In the genomic region with DNA sequence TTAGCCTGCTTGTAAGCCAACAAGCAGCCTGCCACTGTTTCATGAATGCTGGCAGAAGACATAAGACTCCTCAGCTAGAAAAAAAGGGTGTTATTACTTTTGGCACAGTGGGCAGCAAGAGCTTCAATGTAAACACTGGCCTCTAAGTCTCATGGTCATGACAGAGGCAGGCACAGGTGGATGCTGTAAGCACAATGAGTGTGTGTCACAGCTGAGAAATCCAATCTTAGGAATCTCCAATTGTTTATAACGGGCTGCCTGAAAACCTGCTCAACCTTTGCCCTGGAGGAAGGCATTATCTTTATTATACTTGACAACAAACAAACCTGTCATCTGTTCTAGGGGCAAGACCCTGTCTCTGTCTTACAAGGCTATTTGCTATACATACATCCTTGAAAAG, we compare ENCODE assay signal across 32 cellular contexts.
"Had no signal": no experiment of that assay in that cellular context is flagged by ENCODE, and none has a peak within 500 bp of the region (broad histone marks: within the 10 kb centered on the region; RNA-seq: fewer than 3 reads in every experiment).

No MANE protein-coding gene starts in this region.

- DNase-seq: activated B cell treated with CpG ODN at 0.5 μM for 24 hours; activated CD4-positive, alpha-beta memory T cell treated with anti-CD3 and anti-CD28 coated beads, Interleukin-2, amount 10 ng/mL, durations not matched to agents 7 days and 5 days; activated CD4-positive, alpha-beta T cell treated with anti-CD3 and anti-CD28 coated beads for 4 hours; activated CD4-positive, CD25-positive, alpha-beta regulatory T cell treated with anti-CD3 and anti-CD28 coated beads, Interleukin-2, amount 50 U/mL, for 72 hours; activated CD8-positive, alpha-beta memory T cell treated with anti-CD3 and anti-CD28 coated beads for 24 hours; activated CD8-positive, alpha-beta memory T cell treated with anti-CD3 and anti-CD28 coated beads, Interleukin-2, amount 10 ng/mL, durations not matched to agents 7 days and 5 days; activated CD8-positive, alpha-beta memory T cell treated with anti-CD3 and anti-CD28 coated beads, Interleukin-2, amount 50 U/mL, for 48 hours; activated effector memory CD4-positive, alpha-beta T cell treated with Interleukin-2 at 50 U/mL for 16 hours; activated naive CD4-positive, alpha-beta T cell treated with anti-CD3 and anti-CD28 coated beads, Interleukin-2, amount 10 ng/mL, durations not matched to agents 7 days and 5 days; activated naive CD8-positive, alpha-beta T cell treated with anti-CD3 and anti-CD28 coated beads, Interleukin-2, amount 50 U/mL, for 24 hours; activated T-cell treated with anti-CD3 and anti-CD28 coated beads, Interleukin-2, amount 50 U/mL, for 48 hours; anterior cingulate cortex; central memory CD4-positive, alpha-beta T cell; NCI-H1092 treated with DMSO at 0.1 percent for 48 hours; NCI-H1417; NCI-H146; NCI-H187; NCI-H2029 treated with DMSO at 0.1 percent for 48 hours; NCI-H226; NCI-H446 treated with DMSO at 0.1 percent for 48 hours; NCI-H69; PC-9; SIG-M5; SW 1271; T-helper 1 cell; T-helper 2 cell; T-helper 9 cell had no signal

- H3K27ac Mint-ChIP-seq: activated B cell treated with CpG ODN at 0.5 μM for 24 hours; activated CD4-positive, alpha-beta memory T cell treated with anti-CD3 and anti-CD28 coated beads, Interleukin-2, amount 10 ng/mL, durations not matched to agents 7 days and 5 days; activated CD8-positive, alpha-beta memory T cell treated with anti-CD3 and anti-CD28 coated beads, Interleukin-2, amount 10 ng/mL, durations not matched to agents 7 days and 5 days; activated naive CD4-positive, alpha-beta T cell treated with anti-CD3 and anti-CD28 coated beads, Interleukin-2, amount 10 ng/mL, durations not matched to agents 7 days and 5 days; activated naive CD8-positive, alpha-beta T cell; activated naive CD8-positive, alpha-beta T cell treated with anti-CD3 and anti-CD28 coated beads, Interleukin-2, amount 50 U/mL, for 24 hours had no signal

- H3K27me3 Mint-ChIP-seq: activated B cell treated with CpG ODN at 0.5 μM for 24 hours; activated CD4-positive, alpha-beta memory T cell treated with anti-CD3 and anti-CD28 coated beads, Interleukin-2, amount 10 ng/mL, durations not matched to agents 7 days and 5 days; activated CD8-positive, alpha-beta memory T cell treated with anti-CD3 and anti-CD28 coated beads, Interleukin-2, amount 10 ng/mL, durations not matched to agents 7 days and 5 days; activated naive CD4-positive, alpha-beta T cell treated with anti-CD3 and anti-CD28 coated beads, Interleukin-2, amount 10 ng/mL, durations not matched to agents 7 days and 5 days; activated naive CD8-positive, alpha-beta T cell; activated naive CD8-positive, alpha-beta T cell treated with anti-CD3 and anti-CD28 coated beads, Interleukin-2, amount 50 U/mL, for 24 hours; brain had no signal

- H3K4me1 Mint-ChIP-seq: activated B cell treated with CpG ODN at 0.5 μM for 24 hours; activated CD4-positive, alpha-beta memory T cell treated with anti-CD3 and anti-CD28 coated beads, Interleukin-2, amount 10 ng/mL, durations not matched to agents 7 days and 5 days; activated CD8-positive, alpha-beta memory T cell treated with anti-CD3 and anti-CD28 coated beads, Interleukin-2, amount 10 ng/mL, durations not matched to agents 7 days and 5 days; activated naive CD4-positive, alpha-beta T cell treated with anti-CD3 and anti-CD28 coated beads, Interleukin-2, amount 10 ng/mL, durations not matched to agents 7 days and 5 days; activated naive CD8-positive, alpha-beta T cell treated with anti-CD3 and anti-CD28 coated beads, Interleukin-2, amount 50 U/mL, for 24 hours had no signal

- H3K4me3 ChIP-seq: PC-9 had no signal

- H3K36me3 Mint-ChIP-seq: activated CD8-positive, alpha-beta memory T cell treated with anti-CD3 and anti-CD28 coated beads, Interleukin-2, amount 10 ng/mL, durations not matched to agents 7 days and 5 days; activated naive CD4-positive, alpha-beta T cell treated with anti-CD3 and anti-CD28 coated beads, Interleukin-2, amount 10 ng/mL, durations not matched to agents 7 days and 5 days; activated naive CD8-positive, alpha-beta T cell; brain had no signal

- H3K27ac ChIP-seq: KMS-11, PC-9, RWPE1, VCaP had no signal

- H3K4me3 Mint-ChIP-seq: activated B cell treated with CpG ODN at 0.5 μM for 24 hours; activated CD4-positive, alpha-beta memory T cell treated with anti-CD3 and anti-CD28 coated beads, Interleukin-2, amount 10 ng/mL, durations not matched to agents 7 days and 5 days; activated CD8-positive, alpha-beta memory T cell treated with anti-CD3 and anti-CD28 coated beads, Interleukin-2, amount 10 ng/mL, durations not matched to agents 7 days and 5 days; activated naive CD4-positive, alpha-beta T cell treated with anti-CD3 and anti-CD28 coated beads, Interleukin-2, amount 10 ng/mL, durations not matched to agents 7 days and 5 days; activated naive CD8-positive, alpha-beta T cell; activated naive CD8-positive, alpha-beta T cell treated with anti-CD3 and anti-CD28 coated beads, Interleukin-2, amount 50 U/mL, for 24 hours; brain had no signal
